9 cellular contexts compared by ENCODE assay signal in the genomic region with DNA sequence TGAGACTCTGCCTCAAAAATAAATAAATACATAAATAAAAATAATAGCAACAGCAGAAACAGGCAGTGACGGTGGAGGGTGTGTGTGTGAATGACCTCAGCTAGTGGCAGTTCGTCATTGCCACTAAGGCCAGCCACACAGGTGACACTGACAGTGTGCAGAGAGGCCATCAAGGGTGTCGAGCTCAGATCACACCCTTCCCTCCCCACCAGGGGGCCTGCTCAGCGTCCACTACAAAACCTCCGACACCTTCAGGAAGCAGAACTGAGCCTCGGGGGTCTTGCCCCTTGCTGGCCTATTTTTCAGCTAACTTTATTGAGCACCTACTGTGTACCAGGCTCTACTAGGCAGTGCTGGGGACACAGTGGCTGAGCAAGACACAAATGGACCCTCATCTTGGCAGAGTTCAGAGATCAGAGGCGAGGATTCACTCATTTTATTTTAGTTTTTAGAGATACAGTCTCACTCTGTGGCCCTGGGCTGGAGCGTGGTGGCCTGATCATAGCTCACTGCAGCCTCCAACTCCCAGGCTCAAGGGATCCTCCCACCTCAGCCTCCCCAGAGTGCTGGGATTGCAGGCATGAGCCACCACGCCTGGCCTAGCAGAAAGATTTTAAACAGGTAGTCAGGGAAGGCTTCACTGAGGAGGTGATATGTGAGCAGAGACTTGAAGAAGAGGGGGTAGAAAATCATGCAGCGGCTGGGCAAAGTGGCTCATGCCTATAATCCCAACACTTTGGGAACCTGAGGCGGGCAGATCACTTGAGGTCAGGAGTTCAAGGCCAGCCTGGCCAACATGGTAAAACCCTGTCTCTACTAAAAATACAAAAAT. TPM values are rescaled to one million over a fixed set of nuclear protein-coding genes. Genes with fewer than 3 reads are reported as not detected.
DNase-seq lines count a peak whose midpoint lies in the region; ATAC-seq, FAIRE-seq and TF ChIP-seq lines count a peak whose summit lies in the region.
"Had no signal": no experiment of that assay in that cellular context is flagged by ENCODE, and none has a peak within 500 bp of the region (broad histone marks: within the 10 kb centered on the region; RNA-seq: fewer than 3 reads in every experiment).

No MANE protein-coding gene starts in this region.

- H3K27ac Mint-ChIP-seq in GM23338: no peak overlapping the region
- H3K27ac Mint-ChIP-seq: stimulated activated naive CD8-positive, alpha-beta T cell treated with anti-CD3 and anti-CD28 coated beads, Interleukin-15, Interleukin-2, amounts not matched to agents 100 ng/mL and 50 ng/mL, for 24 hours had no signal

- DNase-seq in AML-193 (lab: John Stamatoyannopoulos, UW) (peak; percentile 17 to 22), GM23338 (ENCODE audit: low spot score) (peak; percentile 54), keratinocyte (ENCODE audit: low read depth, low spot score) (no peak), epidermal melanocyte (ENCODE audit: insufficient read length, low spot score) (no peak), COLO829 (ENCODE audit: low spot score) (no peak)

- no peak for FAIRE-seq in keratinocyte (lab: Jason Lieb, UNC)

- H3K4me3 ChIP-seq in GM23338 (no peak overlapping the region), WI38 (ENCODE audit: low read depth, low read length) (no peak overlapping the region), keratinocyte (ENCODE audit: control insufficient read depth in 2 of 3, extremely low read depth in 1 of 3, insufficient read depth in 2 of 3, low read depth in 1 of 3, low read length in 3 of 3) (no peak overlapping the region)

- H3K4me1 ChIP-seq in GM23338 (ENCODE audit: insufficient read depth) (peaks cover 5% of the 10 kb centered on the region), keratinocyte (ENCODE audit: control insufficient read depth, extremely low read depth, insufficient read depth, low read length) (peaks cover 5% of the 10 kb centered on the region)

- H3K27me3 ChIP-seq in GM23338 (ENCODE audit: insufficient read depth) (peaks cover 13% of the 10 kb centered on the region), keratinocyte (ENCODE audit: control insufficient read depth, extremely low read depth, insufficient read depth, low read length) (peaks cover 6% of the 10 kb centered on the region)

- H3K9me3 ChIP-seq in keratinocyte (ENCODE audit: control insufficient read depth, low read depth, low read length): no peaks in the 10 kb centered on the region

- H3K4me2 ChIP-seq in GM23338 (no peak overlapping the region), keratinocyte (ENCODE audit: control insufficient read depth, extremely low read depth, insufficient read depth, low read depth, low read length) (no peak overlapping the region)

- H4K20me1 ChIP-seq in GM23338 (replicated peaks; ENCODE audit: insufficient read depth) (no peaks in the 10 kb centered on the region; the same call in 1 of the 2 replicates), keratinocyte (ENCODE audit: control insufficient read depth, extremely low read depth, insufficient read depth, low read length) (no peaks in the 10 kb centered on the region)

- no peaks in the 10 kb centered on the region for H3K9me1 ChIP-seq in keratinocyte (ENCODE audit: control insufficient read depth, extremely low read depth, insufficient read depth, low read length)

- H3K9ac ChIP-seq in keratinocyte (ENCODE audit: control insufficient read depth, extremely low read depth, insufficient read depth, low read length): no peak overlapping the region

- H2AFZ ChIP-seq in GM23338 (no peak overlapping the region), keratinocyte (ENCODE audit: control insufficient read depth, low read length) (no peak overlapping the region)

- H3K36me3 Mint-ChIP-seq in GM23338 (ENCODE audit: low read depth): no peaks in the 10 kb centered on the region

- H3K27ac ChIP-seq in GM23338 (ENCODE audit: low read depth) (no peak overlapping the region), keratinocyte (ENCODE audit: control insufficient read depth, insufficient read depth, low read length) (no peak overlapping the region)

- no peaks in the 10 kb centered on the region for H3K9me2 ChIP-seq in GM23338 (ENCODE audit: insufficient read depth)

- TF ChIP-seq CTCF in GM23338 (conservative IDR thresholded peaks at IDR 0.05; ENCODE audit: low read depth in 2 of 2) (peak; percentile 38 to 61), WI38 (IDR thresholded peaks at IDR 0.05; ENCODE audit: low read depth, low read length) (peak; percentile 31), keratinocyte (optimal IDR thresholded peaks at IDR 0.05 in 1 of 3, IDR thresholded peaks at IDR 0.05 in 1 of 3, conservative IDR thresholded peaks at IDR 0.05 in 1 of 3; ENCODE audit: extremely low read depth in 1 of 3, insufficient read depth in 2 of 3, low read length in 3 of 3) (peak in 2 of 3 experiments; percentile 23 to 48)

- H3K27me3 Mint-ChIP-seq in GM23338 (ENCODE audit: insufficient read depth, low read depth, poor library complexity): peaks cover 17% of the 10 kb centered on the region

- H3K79me2 ChIP-seq in GM23338 (replicated peaks; ENCODE audit: insufficient read depth) (no peaks in the 10 kb centered on the region), keratinocyte (ENCODE audit: control insufficient read depth, insufficient read depth, low read length) (no peaks in the 10 kb centered on the region)

- no peak overlapping the region; the same call in 2 of the 3 replicates for H3K4me3 Mint-ChIP-seq in GM23338
- H3K4me3 Mint-ChIP-seq: stimulated activated naive CD8-positive, alpha-beta T cell treated with anti-CD3 and anti-CD28 coated beads, Interleukin-15, Interleukin-2, amounts not matched to agents 100 ng/mL and 50 ng/mL, for 24 hours had no signal

- H3K36me3 ChIP-seq in GM23338 (ENCODE audit: insufficient read depth): no peaks in the 10 kb centered on the region
- no peaks in the 10 kb centered on the region for H3K36me3 ChIP-seq in keratinocyte (ENCODE audit: control insufficient read depth in 2 of 2, extremely low read depth in 1 of 2, insufficient read depth in 2 of 2, low read length in 2 of 2)

- 0 out of 2 replicates have a peak, but pooled peaks cover 8% of the 10 kb centered on the region for H3F3A ChIP-seq in GM23338 (replicated peaks; ENCODE audit: low read depth)

- H3K4me1 Mint-ChIP-seq in GM23338: peaks cover 21% of the 10 kb centered on the region

- H3K9me3 Mint-ChIP-seq in GM23338: no peaks in the 10 kb centered on the region
- H3K9me3 Mint-ChIP-seq: stimulated activated naive CD8-positive, alpha-beta T cell treated with anti-CD3 and anti-CD28 coated beads, Interleukin-15, Interleukin-2, amounts not matched to agents 100 ng/mL and 50 ng/mL, for 24 hours had no signal

- dilution Hi-C loops in keratinocyte (cut with MboI; ENCODE audit: extremely low pct_ligation_motif_present, low sequenced_read_pairs): no loop called here

- peak; percentile 18; the same call in 2 of the 3 replicates for ATAC-seq in GM23338
- ATAC-seq in GM18498 (IDR thresholded peaks at IDR 0.05; ENCODE audit: unreplicated experiment): no peak
- ATAC-seq in HG02678 (IDR thresholded peaks at IDR 0.05; ENCODE audit: unreplicated experiment): no peak

TF ChIP-seq in GM23338, 12 proteins besides CTCF, POLR2A, EP300 and RAD21 (continues in another document):
- TF ChIP-seq CREB1 (CRISPR knock-in tag; IDR thresholded peaks at IDR 0.05; ENCODE audit: low read depth): no peak

RNA-seq across cellular contexts. Expression of gene SEMA6B, which starts 30.3 kb away (rescaled TPM):
- 39.8 and 42.7 TPM in 2 replicates for total RNA-seq in GM23338 (2014; rRNA removed; shearing (Covaris generic))
- polyA plus RNA-seq in GM23338 (2016; fragmentation: Nextera tagmentation; extraction: Ambion mirVana): 5.3 and 6.9 TPM in 2 replicates
- polyA plus RNA-seq in keratinocyte: 0.41 to 1.1 TPM (median 1.1 TPM) in 3 replicates
- polyA plus RNA-seq in keratinocyte (2011; ENCODE audit: low read depth): not detected
- polyA plus RNA-seq in keratinocyte (2011; cell fraction: cytosol; rRNA removed): 0.41 and 1.4 TPM in 2 replicates
- 0.97 and 2.1 TPM in 2 replicates for polyA plus RNA-seq in keratinocyte (2011; cell fraction: nucleus; rRNA removed)
- polyA plus RNA-seq in keratinocyte (2012; ENCODE audit: low replicate concordance): 0.20 and 1.4 TPM in 2 replicates
- 1.8 to 4.3 TPM (median 2.9 TPM) in 3 replicates for polyA minus RNA-seq in keratinocyte
- 2.7 TPM for polyA minus RNA-seq in keratinocyte (2011; cell fraction: cytosol; rRNA and poly(A)+ RNA removed)
- polyA minus RNA-seq in keratinocyte (2011; cell fraction: nucleus; rRNA and poly(A)+ RNA removed): 1.6 and 3.0 TPM in 2 replicates

RNA-seq across cellular contexts. Expression of gene TNFAIP8L1, which starts 49.5 kb away (rescaled TPM):
- 3.3 and 4.1 TPM in 2 replicates for total RNA-seq in GM23338 (2014; rRNA removed; shearing (Covaris generic))
- 2.7 and 3.2 TPM in 2 replicates for polyA plus RNA-seq in GM23338 (2016; fragmentation: Nextera tagmentation; extraction: Ambion mirVana)
- polyA plus RNA-seq in keratinocyte: 2.5 to 5.1 TPM (median 4.7 TPM) in 3 replicates
- 1.1 TPM for polyA plus RNA-seq in keratinocyte (2011; ENCODE audit: low read depth)
- polyA plus RNA-seq in keratinocyte (2011; cell fraction: cytosol; rRNA removed): 2.3 and 4.1 TPM in 2 replicates
- polyA plus RNA-seq in keratinocyte (2011; cell fraction: nucleus; rRNA removed): 2.8 and 3.6 TPM in 2 replicates
- polyA plus RNA-seq in keratinocyte (2012; ENCODE audit: low replicate concordance): 2.0 and 6.5 TPM in 2 replicates
- polyA minus RNA-seq in keratinocyte: 2.0 to 5.3 TPM (median 4.2 TPM) in 3 replicates
- polyA minus RNA-seq in keratinocyte (2011; cell fraction: cytosol; rRNA and poly(A)+ RNA removed): 5.6 TPM
- 1.4 and 2.1 TPM in 2 replicates for polyA minus RNA-seq in keratinocyte (2011; cell fraction: nucleus; rRNA and poly(A)+ RNA removed)

RNA-seq across cellular contexts. Expression of gene LRG1, which starts 50.0 kb away (rescaled TPM):
- 0.45 and 0.54 TPM in 2 replicates for total RNA-seq in GM23338 (2014; rRNA removed; shearing (Covaris generic))
- polyA plus RNA-seq in GM23338 (2016; fragmentation: Nextera tagmentation; extraction: Ambion mirVana) (0.21 and 0.43 TPM in 2 replicates), keratinocyte (1.2 to 3.5 TPM (median 1.3 TPM) in 3 replicates)
- 0.51 TPM for polyA plus RNA-seq in keratinocyte (2011; ENCODE audit: low read depth)
- polyA plus RNA-seq in keratinocyte (2011; cell fraction: cytosol; rRNA removed): 1.2 and 1.5 TPM in 2 replicates
- 2.8 and 3.9 TPM in 2 replicates for polyA plus RNA-seq in keratinocyte (2011; cell fraction: nucleus; rRNA removed)
- 0.78 and 1.9 TPM in 2 replicates for polyA plus RNA-seq in keratinocyte (2012; ENCODE audit: low replicate concordance)
- polyA minus RNA-seq in keratinocyte: 0.83 to 5.8 TPM (median 1.4 TPM) in 3 replicates
- polyA minus RNA-seq in keratinocyte (2011; cell fraction: cytosol; rRNA and poly(A)+ RNA removed): 1.7 TPM
- 1.9 and 2.3 TPM in 2 replicates for polyA minus RNA-seq in keratinocyte (2011; cell fraction: nucleus; rRNA and poly(A)+ RNA removed)

RNA-seq across cellular contexts. Expression of gene PLIN5, which starts 54.8 kb away (rescaled TPM):
- 0.47 and 3.5 TPM in 2 replicates for total RNA-seq in GM23338 (2014; rRNA removed; shearing (Covaris generic))
- 1.5 and 1.9 TPM in 2 replicates for polyA plus RNA-seq in GM23338 (2016; fragmentation: Nextera tagmentation; extraction: Ambion mirVana)
- 0.04 TPM in 1 of 3 replicates, not detected in the others for polyA plus RNA-seq in keratinocyte
- polyA plus RNA-seq in keratinocyte (2011; ENCODE audit: low read depth): 0.50 TPM
- polyA plus RNA-seq in keratinocyte (2011; cell fraction: cytosol; rRNA removed): not detected in 2 replicates
- 0.19 and 0.27 TPM in 2 replicates for polyA plus RNA-seq in keratinocyte (2011; cell fraction: nucleus; rRNA removed)
- 0.06 TPM in 1 of 2 replicates, not detected in the other for polyA plus RNA-seq in keratinocyte (2012; ENCODE audit: low replicate concordance)
- polyA minus RNA-seq in keratinocyte: not detected in 3 replicates
- polyA minus RNA-seq in keratinocyte (2011; cell fraction: cytosol; rRNA and poly(A)+ RNA removed): not detected
- polyA minus RNA-seq in keratinocyte (2011; cell fraction: nucleus; rRNA and poly(A)+ RNA removed): not detected in 2 replicates

Comparison
In these comparisons a context has a peak if more than half of its experiments do, and no peak if none do; other contexts are left out.
1. DNase-seq: peak in AML-193 (2 of 2) and GM23338 (single experiment); none in keratinocyte (single experiment), epidermal melanocyte (single experiment) and COLO829 (single experiment).
2. Peak in every context shown above with its lines, with median percentiles within 50 percentile points of each other: CTCF ChIP-seq.